Comparison of ENCODE assay signal across 7 cellular contexts in the genomic region with DNA sequence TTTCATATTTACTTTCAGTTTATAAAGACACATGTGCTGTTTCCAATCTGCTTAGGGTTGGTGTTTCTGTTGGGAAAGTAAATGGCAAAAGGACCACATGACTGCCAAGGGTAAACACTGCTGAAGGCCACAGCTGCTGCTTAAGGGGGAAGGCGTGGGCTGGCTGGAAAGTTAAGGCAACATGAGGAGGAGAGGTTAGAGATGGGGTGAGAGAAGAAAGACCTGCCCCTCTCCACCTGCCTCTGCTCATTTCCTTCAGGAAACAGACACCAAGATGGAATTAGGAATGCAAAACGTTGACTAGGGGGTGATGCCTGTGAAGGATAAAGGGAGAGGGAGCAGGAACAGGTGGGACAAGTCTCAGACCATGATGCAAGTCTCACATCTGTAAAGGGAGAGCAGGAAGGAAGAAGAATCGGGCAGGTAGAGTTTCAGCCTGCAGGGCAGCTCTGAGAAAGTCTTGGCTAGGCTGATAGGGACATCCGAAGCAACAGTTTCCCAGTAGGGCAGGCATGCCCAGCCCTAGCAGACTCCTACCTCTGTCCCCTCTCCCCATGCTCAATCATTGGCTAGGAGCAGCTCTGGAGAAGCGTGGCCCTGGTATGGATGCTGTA.
DNase-seq lines count a peak whose midpoint lies in the region; ATAC-seq and TF ChIP-seq lines count a peak whose summit lies in the region.

No MANE protein-coding gene starts in this region.

- H2AFZ ChIP-seq in KMS-11 (ENCODE audit: low read depth), result no peak overlapping the region

- peak overlapping the region; percentile 20 to 94 for H3K27ac Mint-ChIP-seq in activated naive CD4-positive, alpha-beta T cell treated with anti-CD3 and anti-CD28 coated beads, Interleukin-2, amount 50 U/mL, for 72 hours

- H3K9ac ChIP-seq in KMS-11 (no peak overlapping the region), mucosa of rectum (ENCODE audit: low read depth in 1 of 2, low read length in 2 of 2) (peak overlapping the region in 1 of 2 donors; percentile 27)

- H3K27me3 ChIP-seq in KMS-11 (ENCODE audit: insufficient read depth, low read depth) (no peaks in the 10 kb centered on the region), mucosa of rectum (ENCODE audit: control insufficient read depth in 2 of 2, insufficient read depth in 2 of 2, low read length in 2 of 2) (no peaks in the 10 kb centered on the region)

- peaks cover 0 to 1% of the 10 kb centered on the region in 2 donors for H3K36me3 Mint-ChIP-seq in activated naive CD4-positive, alpha-beta T cell treated with anti-CD3 and anti-CD28 coated beads, Interleukin-2, amount 50 U/mL, for 72 hours

- H3K36me3 ChIP-seq in KMS-11 (ENCODE audit: insufficient read depth), result no peaks in the 10 kb centered on the region
- H3K36me3 ChIP-seq in mucosa of rectum (ENCODE audit: control insufficient read depth in 2 of 2, insufficient read depth in 2 of 2, low read length in 2 of 2), result no peaks in the 10 kb centered on the region

- peak; percentile 45 for ATAC-seq in GM18907 (IDR thresholded peaks at IDR 0.05; ENCODE audit: unreplicated experiment)
- peak in 1 of 2 donors; percentile 2 for ATAC-seq in activated naive CD4-positive, alpha-beta T cell treated with anti-CD3 and anti-CD28 coated beads, Interleukin-2, amount 50 U/mL, for 72 hours
- ATAC-seq in GM18858 (IDR thresholded peaks at IDR 0.05; ENCODE audit: unreplicated experiment), result no peak

- peaks cover 0 to under 1% of the 10 kb centered on the region in 2 donors for H3K9me3 Mint-ChIP-seq in activated naive CD4-positive, alpha-beta T cell treated with anti-CD3 and anti-CD28 coated beads, Interleukin-2, amount 50 U/mL, for 72 hours

- H3K4me3 ChIP-seq in KMS-11 (IDR thresholded peaks at IDR 0.05; ENCODE audit: insufficient read depth, low read depth, low read length), result no peak overlapping the region
- peak overlapping the region; percentile 37 to 51 for H3K4me3 ChIP-seq in mucosa of rectum (ENCODE audit: low read length in 2 of 2)

- DNase-seq in activated naive CD4-positive, alpha-beta T cell treated with anti-CD3 and anti-CD28 coated beads, Interleukin-2, amount 50 U/mL, for 72 hours (ENCODE audit: low spot score in 2 of 2), result no peak
- DNase-seq in NCI-H2107 (lab: John Stamatoyannopoulos, UW) (no peak), NAMALWA (ENCODE audit: low spot score) (no peak)

- no peaks in the 10 kb centered on the region for H4K20me1 ChIP-seq in KMS-11 (ENCODE audit: insufficient read depth)

- H3K27ac ChIP-seq in KMS-11 (no peak overlapping the region), mucosa of rectum (ENCODE audit: low read depth in 2 of 2, low read length in 2 of 2) (peak overlapping the region; percentile 64 to 69)

- no peaks in the 10 kb centered on the region for H3K9me3 ChIP-seq in mucosa of rectum (ENCODE audit: control insufficient read depth in 2 of 2, low read length in 2 of 2)

- no peaks in the 10 kb centered on the region for H3K79me2 ChIP-seq in KMS-11 (ENCODE audit: insufficient read depth, low read depth)

- H3K4me1 ChIP-seq in KMS-11 (ENCODE audit: low read depth, poor library complexity, severe bottlenecking) (no peaks in the 10 kb centered on the region), mucosa of rectum (ENCODE audit: control insufficient read depth in 2 of 2, insufficient read depth in 2 of 2, low read length in 2 of 2) (peaks cover 20 to 43% of the 10 kb centered on the region in 2 donors)

- no peak for TF ChIP-seq CTCF in KMS-11 (conservative IDR thresholded peaks at IDR 0.05; ENCODE audit: low read depth, low read length)

- peak overlapping the region; percentile 4; the same call in 1 of the 2 replicates for H3K4me2 ChIP-seq in KMS-11
